In genomic region chr3:170956647-170957046, GRCh38 we compare ENCODE assay signal across 27 cellular contexts. TPM values are rescaled to one million over a fixed set of nuclear protein-coding genes. Genes with fewer than 3 reads are reported as not detected.
DNase-seq lines count a peak whose midpoint lies in the region; ATAC-seq, FAIRE-seq and TF ChIP-seq lines count a peak whose summit lies in the region.
"Had no signal": no experiment of that assay in that cellular context is flagged by ENCODE, and none has a peak within 500 bp of the region (broad histone marks: within the 10 kb centered on the region; RNA-seq: fewer than 3 reads in every experiment).

No MANE protein-coding gene starts in this region.

- H4K20me1 ChIP-seq in IMR-90 (ENCODE audit: insufficient read depth, low read length), result no peaks in the 10 kb centered on the region
- no peaks in the 10 kb centered on the region for H4K20me1 ChIP-seq in GM23248 (ENCODE audit: insufficient read depth)
- H4K20me1 ChIP-seq: BLaER1 had no signal

- no peak overlapping the region for H2AFZ ChIP-seq in IMR-90 (replicated peaks; ENCODE audit: low read length, poor library complexity)
- H2AFZ ChIP-seq in GM23248, result no peak overlapping the region

- peak overlapping the region; percentile 24 for H3K27ac Mint-ChIP-seq in glutamatergic neuron (ENCODE audit: unreplicated experiment)
- H3K27ac Mint-ChIP-seq: CD14-positive monocyte; CD4-positive, alpha-beta memory T cell; CD4-positive, CD25-positive, alpha-beta regulatory T cell; CD8-positive, alpha-beta memory T cell had no signal

- peaks cover 18% of the 10 kb centered on the region for H3K27me3 Mint-ChIP-seq in glutamatergic neuron (ENCODE audit: unreplicated experiment)

- H3K56ac ChIP-seq in IMR-90 (ENCODE audit: extremely low read depth, insufficient read depth, low read length), result no peak overlapping the region

- H3K9me3 ChIP-seq in IMR-90 (ENCODE audit: control insufficient read depth, insufficient read depth, low read length), result no peaks in the 10 kb centered on the region
- H3K9me3 ChIP-seq in GM23248 (ENCODE audit: low read depth), result no peaks in the 10 kb centered on the region
- H3K9me3 ChIP-seq: BE2C, BLaER1 had no signal

- H3K4ac ChIP-seq in IMR-90 (ENCODE audit: low read depth, low read length), result no peak overlapping the region

- H3K9me2 ChIP-seq in GM23248 (ENCODE audit: insufficient read depth), result no peaks in the 10 kb centered on the region

- no peak for TF ChIP-seq POLR2A in IMR-90 (IDR thresholded peaks at IDR 0.05; ENCODE audit: low read depth, low read length)

- H3K18ac ChIP-seq in IMR-90 (ENCODE audit: low read depth, low read length), result no peak overlapping the region

- no peak for DNase-seq in IMR-90
- no peak for DNase-seq in RCC 7860 (ENCODE audit: low spot score)
- DNase-seq in glutamatergic neuron, result no peak
- no peak for DNase-seq in effector CD4-positive, alpha-beta T cell
- no peak for DNase-seq in GM23248
- DNase-seq in RWPE1 (ENCODE audit: low spot score), result no peak
- DNase-seq: 8988T; ACHN; BE2C; C1 segment of cervical spinal cord; CD4-positive, alpha-beta memory T cell; CD4-positive, CD25-positive, alpha-beta regulatory T cell; CD8-positive, alpha-beta memory T cell; COR-L47; DMS 273 treated with DMSO at 0.1 percent for 48 hours; DMS153; DMS53; DMS79; DND-41; EL; GDM1 had no signal

- H3K4me3 ChIP-seq in IMR-90 (ENCODE audit: insufficient read depth, low read depth, low read length), result no peak overlapping the region
- no peak overlapping the region for H3K4me3 ChIP-seq in GM23248
- H3K4me3 ChIP-seq: BLaER1, GM12878 had no signal

- dilution Hi-C loops in IMR-90 (cut with HindIII; ENCODE audit: low sequenced_read_pairs, unreplicated experiment), result no loop called here

- H2BK120ac ChIP-seq in IMR-90 (ENCODE audit: low read depth, low read length), result no peak overlapping the region

- in situ Hi-C loops in IMR-90 (cut with MboI; ENCODE audit: low sequenced_read_pairs), result loop anchor here (25.0 kb wide), 1 partner anchor 806 kb away; no protein-coding TSS in a partner anchor
- in situ Hi-C loops in GM23248 (cut with MboI), result no loop called here

- no peak overlapping the region for H4K5ac ChIP-seq in IMR-90 (ENCODE audit: low read depth, low read length)

- TF ChIP-seq RAD21 in IMR-90 (IDR thresholded peaks at IDR 0.05; ENCODE audit: low read length), result no peak

- FAIRE-seq in RCC 7860 (lab: Jason Lieb, UNC), result peak; percentile 30
- FAIRE-seq: A204.1, GM12878, GM12892, GM18507 had no signal

- no peaks in the 10 kb centered on the region for H3F3A ChIP-seq in GM23248 (ENCODE audit: insufficient read depth)

- TF ChIP-seq CTCF in IMR-90 (conservative IDR thresholded peaks at IDR 0.05; ENCODE audit: low read depth, low read length) (no peak), glutamatergic neuron (IDR thresholded peaks at IDR 0.05; ENCODE audit: partially characterized antibody, unreplicated experiment) (no peak), RWPE1 (conservative IDR thresholded peaks at IDR 0.05; ENCODE audit: low read depth) (no peak)

- H3K4me1 ChIP-seq in IMR-90 (ENCODE audit: control insufficient read depth, insufficient read depth, low read length) (no peaks in the 10 kb centered on the region), GM23248 (ENCODE audit: insufficient read depth) (no peaks in the 10 kb centered on the region)
- H3K4me1 ChIP-seq: BE2C, BLaER1 had no signal

- H3K9me3 Mint-ChIP-seq in glutamatergic neuron (ENCODE audit: unreplicated experiment), result peaks cover 22% of the 10 kb centered on the region
- H3K9me3 Mint-ChIP-seq: CD4-positive, alpha-beta memory T cell; CD8-positive, alpha-beta memory T cell had no signal

- peak overlapping the region; percentile 5 for H3K4me3 Mint-ChIP-seq in glutamatergic neuron (ENCODE audit: unreplicated experiment)
- H3K4me3 Mint-ChIP-seq: CD14-positive monocyte; CD4-positive, alpha-beta memory T cell; CD4-positive, CD25-positive, alpha-beta regulatory T cell; CD8-positive, alpha-beta memory T cell had no signal

- H3K4me2 ChIP-seq in IMR-90 (ENCODE audit: low read depth, low read length) (no peak overlapping the region), GM23248 (ENCODE audit: unreplicated experiment) (no peak overlapping the region)
- H3K4me2 ChIP-seq: BLaER1 had no signal

- ATAC-seq in IMR-90 (ENCODE audit: low read depth), result no peak
- ATAC-seq: GM12878 had no signal

- BruUV-seq in IMR-90 (replicated peaks; lab: Mats Ljungman, UMichigan), result no TSS peak

- no peak overlapping the region for H2AK5ac ChIP-seq in IMR-90 (ENCODE audit: low read depth, low read length)

- H2BK20ac ChIP-seq in IMR-90 (ENCODE audit: low read depth, low read length), result no peak overlapping the region

- intact Hi-C loops in IMR-90 (cut with micrococcal nuclease), result no loop called here

- H3K14ac ChIP-seq in IMR-90 (replicated peaks; ENCODE audit: low read depth, low read length), result no peak overlapping the region

- H3K36me3 Mint-ChIP-seq in glutamatergic neuron (ENCODE audit: unreplicated experiment), result no peaks in the 10 kb centered on the region
- H3K36me3 Mint-ChIP-seq: CD14-positive monocyte; CD4-positive, alpha-beta memory T cell; CD4-positive, CD25-positive, alpha-beta regulatory T cell; CD8-positive, alpha-beta memory T cell had no signal

- H3K36me3 ChIP-seq in IMR-90 (ENCODE audit: control insufficient read depth, insufficient read depth, low read length), result no peaks in the 10 kb centered on the region
- no peaks in the 10 kb centered on the region for H3K36me3 ChIP-seq in GM23248 (ENCODE audit: low read depth)
- H3K36me3 ChIP-seq: BE2C, BLaER1 had no signal

- no peak overlapping the region for H3K23ac ChIP-seq in IMR-90 (ENCODE audit: low read depth, low read length)

- H4K91ac ChIP-seq in IMR-90 (ENCODE audit: insufficient read depth, low read depth, low read length), result no peak overlapping the region

- POLR2A ChIA-PET in IMR-90 (lab: Charles Lee; ENCODE audit: unreplicated experiment), result no interaction called here
- POLR2A ChIA-PET in RWPE1 (lab: Yijun Ruan, JAX; ENCODE audit: low non-redundant PET), result no interaction called here

- H3K4me1 Mint-ChIP-seq in glutamatergic neuron (ENCODE audit: low read depth, unreplicated experiment), result peaks cover 56% of the 10 kb centered on the region
- H3K4me1 Mint-ChIP-seq: CD14-positive monocyte; CD4-positive, alpha-beta memory T cell; CD4-positive, CD25-positive, alpha-beta regulatory T cell; CD8-positive, alpha-beta memory T cell had no signal

- H4K8ac ChIP-seq in IMR-90 (ENCODE audit: low read depth in 2 of 2, low read length in 2 of 2), result no peak overlapping the region

- no peaks in the 10 kb centered on the region for H3K9me1 ChIP-seq in IMR-90 (ENCODE audit: insufficient read depth, low read length)

- no peak overlapping the region for H2BK5ac ChIP-seq in IMR-90 (ENCODE audit: low read depth, low read length, poor library complexity, severe bottlenecking)

- H3K27me3 ChIP-seq in IMR-90 (ENCODE audit: control insufficient read depth, insufficient read depth, low read length) (peaks cover 12% of the 10 kb centered on the region), GM23248 (replicated peaks; ENCODE audit: insufficient read depth) (no peaks in the 10 kb centered on the region)
- H3K27me3 ChIP-seq: BE2C, BLaER1 had no signal

- CTCF ChIA-PET in IMR-90 (lab: Yijun Ruan, JAX) (no interaction called here), RWPE1 (lab: Yijun Ruan, JAX) (no interaction called here)

- H2AK9ac ChIP-seq in IMR-90 (replicated peaks; ENCODE audit: low read depth, low read length, poor library complexity), result no peak overlapping the region

- no peak overlapping the region for H3K27ac ChIP-seq in IMR-90 (ENCODE audit: insufficient read depth, low read length)
- no peak overlapping the region for H3K27ac ChIP-seq in GM23248
- H3K27ac ChIP-seq in RWPE1, result no peak overlapping the region
- H3K27ac ChIP-seq: BLaER1 had no signal

- no peaks in the 10 kb centered on the region for H3K79me1 ChIP-seq in IMR-90 (ENCODE audit: low read depth in 1 of 2, low read length in 2 of 2)

- H2BK15ac ChIP-seq in IMR-90 (ENCODE audit: low read depth, low read length), result no peak overlapping the region

- no peak overlapping the region for H3K9ac ChIP-seq in IMR-90 (ENCODE audit: low read depth, low read length)
- no peak overlapping the region for H3K9ac ChIP-seq in GM23248
- H3K9ac ChIP-seq: BLaER1 had no signal

- H3K79me2 ChIP-seq in GM23248 (ENCODE audit: insufficient read depth), result no peaks in the 10 kb centered on the region

TF ChIP-seq in IMR-90, 13 proteins besides CTCF, POLR2A, EP300 and RAD21:
- TF ChIP-seq FOS (IDR thresholded peaks at IDR 0.05; ENCODE audit: low read depth, low read length), result no peak
- peak; percentile 69 for TF ChIP-seq CEBPB (IDR thresholded peaks at IDR 0.05; ENCODE audit: low read depth, low read length)
- TF ChIP-seq USF2 (IDR thresholded peaks at IDR 0.05; ENCODE audit: low read depth, low read length), result no peak

RNA-seq across cellular contexts. Expression of gene EIF5A2, which starts 48.2 kb away (rescaled TPM):
- total RNA-seq in IMR-90 (2012; rRNA removed) (7.7 and 15.0 TPM in 2 replicates), glutamatergic neuron (ENCODE audit: unreplicated experiment) (10.2 TPM)
- polyA plus RNA-seq in IMR-90 (2012; rRNA removed) (4.4 and 7.8 TPM in 2 replicates), GM23248 (2016; fragmentation: Nextera tagmentation; extraction: Ambion mirVana) (20.4 and 24.2 TPM in 2 replicates)
- polyA plus RNA-seq in IMR-90 (2012; cell fraction: cytosol; rRNA removed), result 4.6 and 6.0 TPM in 2 replicates
- 1.6 and 4.2 TPM in 2 replicates for polyA plus RNA-seq in IMR-90 (2012; cell fraction: nucleus; rRNA removed; ENCODE audit: low replicate concordance)
- 10.0 and 20.8 TPM in 2 replicates for total RNA-seq in GM23248 (2014; rRNA removed; shearing (Covaris generic))
